20 cellular contexts compared by ENCODE assay signal in genomic region chr7:74180866-74181265, GRCh38. TPM values are rescaled to one million over a fixed set of nuclear protein-coding genes. Genes with fewer than 3 reads are reported as not detected.
DNase-seq lines count a peak whose midpoint lies in the region; ATAC-seq, FAIRE-seq and TF ChIP-seq lines count a peak whose summit lies in the region.
"Had no signal": no experiment of that assay in that cellular context is flagged by ENCODE, and none has a peak within 500 bp of the region (broad histone marks: within the 10 kb centered on the region; RNA-seq: fewer than 3 reads in every experiment).

No MANE protein-coding gene starts in this region.

- CTCF ChIA-PET in GM12878 (lab: Yijun Ruan, JAX), result interaction anchor here (1.0 to 1.4 kb wide), 4 partner anchors 12 to 220 kb away, joined by 3 to 5 read pairs (median 3); no protein-coding TSS in a partner anchor
- CTCF ChIA-PET in naive thymus-derived CD4-positive, alpha-beta T cell (lab: Charles Lee), result no interaction called here

- no peaks in the 10 kb centered on the region for H3K36me3 Mint-ChIP-seq in natural killer cell
- peaks cover 10% of the 10 kb centered on the region for H3K36me3 Mint-ChIP-seq in natural killer cell treated with Interleukin-12 subunit alpha and Interleukin-12 subunit beta and Interleukin-15 and Interleukin-18, amount 100 ng/mL, for 72 hours
- H3K36me3 Mint-ChIP-seq in naive thymus-derived CD4-positive, alpha-beta T cell, result peaks cover 0 to 29% (median 10%) of the 10 kb centered on the region in 5 donors

- peaks cover 100% of the 10 kb centered on the region for H3K79me2 ChIP-seq in GM12878 (ENCODE audit: control insufficient read depth, insufficient read depth, low read length)

- intact Hi-C loops in natural killer cell (cut with micrococcal nuclease) (no loop called here), GM12878 (cut with micrococcal nuclease; ENCODE audit: unreplicated experiment) (loop anchor here (5.0 kb wide), 1 partner anchor 114 kb away; no protein-coding TSS in a partner anchor), vagina (cut with DNase I) (no loop called here)
- intact Hi-C loops in naive thymus-derived CD4-positive, alpha-beta T cell (cut with micrococcal nuclease), result no loop called here

- in situ Hi-C loops in GM12878 (cut with MboI), result no loop called here

- no peak for DNase-seq in natural killer cell
- no peak for DNase-seq in natural killer cell treated with Interleukin-12 subunit alpha and Interleukin-12 subunit beta and Interleukin-15 and Interleukin-18, amount 100 ng/mL, for 72 hours (ENCODE audit: low spot score)
- DNase-seq in GM12878 (ENCODE audit: low read depth, low spot score), result no peak
- DNase-seq in naive thymus-derived CD4-positive, alpha-beta T cell, result no peak
- DNase-seq in vagina (ENCODE audit: extremely low spot score in 2 of 2), result no peak
- DNase-seq in A172 (ENCODE audit: low spot score), result no peak
- no peak for DNase-seq in NCI-H748 (lab: John Stamatoyannopoulos, UW; ENCODE audit: unreplicated experiment)
- no peak for DNase-seq in activated CD4-positive, CD25-positive, alpha-beta regulatory T cell (lab: John Stamatoyannopoulos, UW)
- DNase-seq: activated CD4-positive, CD25-positive, alpha-beta regulatory T cell treated with anti-CD3 and anti-CD28 coated beads, Interleukin-2, amount 50 U/mL, for 72 hours; activated naive CD4-positive, alpha-beta T cell treated with Interleukin-2 at 50 U/mL for 16 hours; body of pancreas; COR-L47; EL; heart left ventricle; NCI-H187; NCI-H446 treated with DMSO at 0.1 percent for 48 hours; nephron progenitor cell; stimulated activated CD4-positive, alpha-beta T cell treated with anti-CD3 and anti-CD28 coated beads, Interleukin-15, amount 100 ng/mL, for 24 hours; stimulated activated naive CD4-positive, alpha-beta T cell had no signal

- no peak overlapping the region for H3K4me2 ChIP-seq in GM12878 (ENCODE audit: control insufficient read depth, insufficient read depth)

- no peak overlapping the region for H3K9ac ChIP-seq in GM12878 (ENCODE audit: control insufficient read depth, insufficient read depth, low read length)

- no peak overlapping the region for H3K4me3 Mint-ChIP-seq in natural killer cell
- no peak overlapping the region for H3K4me3 Mint-ChIP-seq in natural killer cell treated with Interleukin-12 subunit alpha and Interleukin-12 subunit beta and Interleukin-15 and Interleukin-18, amount 100 ng/mL, for 72 hours
- peak overlapping the region in 5 of 10 donors; percentile 24 to 70 (median 34) for H3K4me3 Mint-ChIP-seq in naive thymus-derived CD4-positive, alpha-beta T cell
- H3K4me3 Mint-ChIP-seq: nephron progenitor cell had no signal

- RAD21 ChIA-PET in GM12878 (lab: Charles Lee; ENCODE audit: unreplicated experiment), result no interaction called here

- H3K27ac Mint-ChIP-seq in natural killer cell, result peak overlapping the region; percentile 71 to 85
- H3K27ac Mint-ChIP-seq in natural killer cell treated with Interleukin-12 subunit alpha and Interleukin-12 subunit beta and Interleukin-15 and Interleukin-18, amount 100 ng/mL, for 72 hours, result peak overlapping the region in 1 of 2 donors; percentile 4
- peak overlapping the region in 5 of 9 donors; percentile 18 to 54 (median 30) for H3K27ac Mint-ChIP-seq in naive thymus-derived CD4-positive, alpha-beta T cell
- H3K27ac Mint-ChIP-seq: nephron progenitor cell had no signal

- no peak for TF ChIP-seq CTCF in natural killer cell (IDR thresholded peaks at IDR 0.05)
- no peak for TF ChIP-seq CTCF in GM12878 (IDR thresholded peaks at IDR 0.05 in 2 of 3, conservative IDR thresholded peaks at IDR 0.05 in 1 of 3; ENCODE audit: control insufficient read depth in 2 of 3, extremely low read depth in 1 of 3, insufficient read depth in 1 of 3, low read depth in 3 of 3, low read length in 3 of 3)
- no peak for TF ChIP-seq CTCF in vagina (IDR thresholded peaks at IDR 0.05)

- SMC1A ChIA-PET in GM12878 (lab: Charles Lee; ENCODE audit: uncharacterized antibody, unreplicated experiment), result interaction anchor here (1.0 to 6.3 kb wide), 4 partner anchors 13 to 81 kb away, joined by 5 to 30 read pairs (median 7); no protein-coding TSS in a partner anchor

- H3K9me3 ChIP-seq in GM12878 (replicated peaks; ENCODE audit: control insufficient read depth, insufficient read depth, low read length), result no peaks in the 10 kb centered on the region
- no peaks in the 10 kb centered on the region for H3K9me3 ChIP-seq in naive thymus-derived CD4-positive, alpha-beta T cell (ENCODE audit: control insufficient read depth in 2 of 3, low read length in 3 of 3)
- no peaks in the 10 kb centered on the region for H3K9me3 ChIP-seq in vagina
- H3K9me3 ChIP-seq: body of pancreas, heart left ventricle had no signal

- H3K4me1 ChIP-seq in GM12878 (ENCODE audit: control insufficient read depth, insufficient read depth, low read length) (peaks cover 6% of the 10 kb centered on the region), vagina (peaks cover 100% of the 10 kb centered on the region)
- peaks cover 59 to 97% of the 10 kb centered on the region in 2 donors for H3K4me1 ChIP-seq in naive thymus-derived CD4-positive, alpha-beta T cell (ENCODE audit: control insufficient read depth in 2 of 2, insufficient read depth in 2 of 2, low read length in 2 of 2)

- H3K9me3 Mint-ChIP-seq in natural killer cell, result no peaks in the 10 kb centered on the region
- H3K9me3 Mint-ChIP-seq in natural killer cell treated with Interleukin-12 subunit alpha and Interleukin-12 subunit beta and Interleukin-15 and Interleukin-18, amount 100 ng/mL, for 72 hours, result no peaks in the 10 kb centered on the region
- H3K9me3 Mint-ChIP-seq in naive thymus-derived CD4-positive, alpha-beta T cell, result no peaks in the 10 kb centered on the region
- H3K9me3 Mint-ChIP-seq: nephron progenitor cell had no signal

- H3K4me3 ChIP-seq in GM12878, result 0 out of 2 replicates have a peak overlapping the region, but pooled peaks have one; percentile 26
- no peak overlapping the region for H3K4me3 ChIP-seq in naive thymus-derived CD4-positive, alpha-beta T cell (ENCODE audit: low read length)
- no peak overlapping the region for H3K4me3 ChIP-seq in vagina
- H3K4me3 ChIP-seq: body of pancreas, heart left ventricle had no signal

- FAIRE-seq in GM12878 (lab: Jason Lieb, UNC), result no peak

- H2AFZ ChIP-seq in GM12878 (ENCODE audit: control insufficient read depth, low read depth, low read length), result no peak overlapping the region

- H3K36me3 ChIP-seq in GM12878 (ENCODE audit: control insufficient read depth in 2 of 2, insufficient read depth in 2 of 2, low read length in 1 of 2) (peaks cover 4 to 13% of the 10 kb centered on the region in 2 experiments; a peak in 3 of 4 replicates), vagina (peaks cover 0 to 12% of the 10 kb centered on the region in 2 donors)
- H3K36me3 ChIP-seq in naive thymus-derived CD4-positive, alpha-beta T cell (ENCODE audit: control insufficient read depth in 2 of 3, insufficient read depth in 3 of 3, low read length in 3 of 3), result peaks cover 0 to 9% (median 0%) of the 10 kb centered on the region in 3 experiments

- H3K27ac ChIP-seq in GM12878 (ENCODE audit: control insufficient read depth, insufficient read depth) (no peak overlapping the region), vagina (peak overlapping the region; percentile 13)
- peak overlapping the region; percentile 2 for H3K27ac ChIP-seq in naive thymus-derived CD4-positive, alpha-beta T cell (ENCODE audit: low read depth, low read length)

- no peak for TF ChIP-seq EP300 in GM12878 (IDR thresholded peaks at IDR 0.05; ENCODE audit: borderline replicate concordance in 1 of 2, control insufficient read depth in 1 of 2, low read depth in 2 of 2, low read length in 2 of 2)

- no TSS peak for BruUV-seq in GM12878 (replicated peaks; lab: Mats Ljungman, UMichigan)

- POLR2A ChIA-PET in GM12878 (lab: Charles Lee), result interaction anchor here (1.5 kb wide), 1 partner anchor 13 kb away, joined by 4 read pairs; no protein-coding TSS in a partner anchor
- POLR2A ChIA-PET in naive thymus-derived CD4-positive, alpha-beta T cell (lab: Charles Lee), result no interaction called here

- H3K4me1 Mint-ChIP-seq in natural killer cell, result peaks cover 77 to 84% of the 10 kb centered on the region in 2 donors
- H3K4me1 Mint-ChIP-seq in natural killer cell treated with Interleukin-12 subunit alpha and Interleukin-12 subunit beta and Interleukin-15 and Interleukin-18, amount 100 ng/mL, for 72 hours (ENCODE audit: low read depth in 2 of 2), result peaks cover 68 to 73% of the 10 kb centered on the region in 2 donors
- peaks cover 69 to 100% (median 88%) of the 10 kb centered on the region in 7 donors for H3K4me1 Mint-ChIP-seq in naive thymus-derived CD4-positive, alpha-beta T cell

- TF ChIP-seq RAD21 in GM12878 (IDR thresholded peaks at IDR 0.05; ENCODE audit: insufficient read depth, low read depth, low read length), result no peak

- TF ChIP-seq POLR2A in GM12878 (IDR thresholded peaks at IDR 0.05; ENCODE audit: low read depth, low read length), result no peak
- no peak for TF ChIP-seq POLR2A in vagina (IDR thresholded peaks at IDR 0.05)

- WGBS in GM12878 (ENCODE audit: insufficient coverage, insufficient replicate concordance, low lambda C conversion rate, missing lambda C conversion rate), result 95% methylated on average over 1 of the region's 1 CpG

- peaks cover 15% of the 10 kb centered on the region for H4K20me1 ChIP-seq in GM12878 (ENCODE audit: control insufficient read depth, insufficient read depth)

- H3K27me3 ChIP-seq in GM12878 (replicated peaks in 1 of 2; ENCODE audit: control insufficient read depth in 2 of 2, insufficient read depth in 2 of 2, low read length in 1 of 2), result no peaks in the 10 kb centered on the region
- H3K27me3 ChIP-seq in naive thymus-derived CD4-positive, alpha-beta T cell (ENCODE audit: control insufficient read depth in 2 of 2, insufficient read depth in 2 of 2, low read length in 2 of 2), result no peaks in the 10 kb centered on the region
- H3K27me3 ChIP-seq in vagina, result no peaks in the 10 kb centered on the region
- H3K27me3 ChIP-seq: body of pancreas, heart left ventricle had no signal

- ATAC-seq in natural killer cell, result no peak
- ATAC-seq in natural killer cell treated with Interleukin-12 subunit alpha and Interleukin-12 subunit beta and Interleukin-15 and Interleukin-18, amount 100 ng/mL, for 72 hours, result no peak
- ATAC-seq in GM12878, result no peak
- ATAC-seq in naive thymus-derived CD4-positive, alpha-beta T cell, result no peak
- ATAC-seq: body of pancreas, esophagus mucosa, heart left ventricle had no signal

- no peaks in the 10 kb centered on the region for H3K27me3 Mint-ChIP-seq in natural killer cell (ENCODE audit: low read depth in 2 of 2)
- no peaks in the 10 kb centered on the region for H3K27me3 Mint-ChIP-seq in natural killer cell treated with Interleukin-12 subunit alpha and Interleukin-12 subunit beta and Interleukin-15 and Interleukin-18, amount 100 ng/mL, for 72 hours
- H3K27me3 Mint-ChIP-seq in naive thymus-derived CD4-positive, alpha-beta T cell, result no peaks in the 10 kb centered on the region

RNA-seq across cellular contexts. Expression of gene EIF4H, which starts 6.7 kb away (rescaled TPM):
- total RNA-seq in natural killer cell (100 to 1,000 TPM; 286 to 294 (median 294) TPM), GM12878 (2014; rRNA removed) (255 and 283 TPM in 2 replicates), GM12878 (2014; rRNA removed; fragmentation: Illumina TruSeq; extraction: Trizol) (241 and 253 TPM in 2 replicates), GM12878 (2021) (320 and 334 TPM in 2 replicates), vagina (139 TPM)
- 100 to 1,000 TPM; 344 to 347 TPM for total RNA-seq in natural killer cell treated with Interleukin-12 subunit alpha and Interleukin-12 subunit beta and Interleukin-15 and Interleukin-18, amount 100 ng/mL, for 72 hours
- 153 and 162 TPM in 2 replicates for total RNA-seq in GM12878 (2013; cell fraction: nucleolus; rRNA removed)
- 149 TPM for polyA plus RNA-seq in GM12878 (2011; ENCODE audit: low read depth)
- polyA plus RNA-seq in GM12878 (2011; rRNA removed) (402 and 443 TPM in 2 replicates), GM12878 (2014; fragmentation: Illumina TruSeq; extraction: Trizol) (162 and 253 TPM in 2 replicates), GM12878 (2014; fragmentation: Nextera tagmentation; extraction: Ambion mirVana) (10 to 100 TPM in 1 of 2 experiments, 1 to 10 TPM in 1; 9.9 to 23.8 TPM), GM12878 (2014; rRNA removed) (330 and 336 TPM in 2 replicates), GM12878 (2016; fragmentation: Nextera tagmentation; extraction: Ambion mirVana) (100 to 1,000 TPM; 262 to 286 TPM)
- 430 and 438 TPM in 2 replicates for polyA plus RNA-seq in GM12878 (2011; cell fraction: cytosol; rRNA removed)
- 255 and 292 TPM in 2 replicates for polyA plus RNA-seq in GM12878 (2011; cell fraction: nucleus; rRNA removed)
- 267 and 268 TPM in 2 replicates for polyA plus RNA-seq in GM12878 (2012)
- 256 and 304 TPM in 2 replicates for polyA minus RNA-seq in GM12878 (2011; rRNA and poly(A)+ RNA removed)
- 121 and 139 TPM in 2 replicates for polyA minus RNA-seq in GM12878 (2011; cell fraction: cytosol; rRNA and poly(A)+ RNA removed)
- 67.6 and 79.7 TPM in 2 replicates for polyA minus RNA-seq in GM12878 (2011; cell fraction: nucleus; rRNA and poly(A)+ RNA removed)
- 100 to 1,000 TPM; 163 to 284 (median 223) TPM for total RNA-seq in naive thymus-derived CD4-positive, alpha-beta T cell
- polyA plus RNA-seq in naive thymus-derived CD4-positive, alpha-beta T cell, result 100 to 1,000 TPM; 256 to 280 TPM
- 457 and 480 TPM in 2 replicates for total RNA-seq in A172 (2014; rRNA removed; shearing (Covaris generic))

RNA-seq across cellular contexts. Expression of gene LAT2, which starts 28.9 kb away (rescaled TPM):
- 100 to 1,000 TPM; 124 to 163 (median 145) TPM for total RNA-seq in natural killer cell
- total RNA-seq in natural killer cell treated with Interleukin-12 subunit alpha and Interleukin-12 subunit beta and Interleukin-15 and Interleukin-18, amount 100 ng/mL, for 72 hours, result 100 to 1,000 TPM in 1 of 2 donors, 10 to 100 TPM in 1; 78.0 to 161 TPM
- total RNA-seq in GM12878 (2013; cell fraction: nucleolus; rRNA removed), result 220 and 226 TPM in 2 replicates
- total RNA-seq in GM12878 (2014; rRNA removed), result 205 and 218 TPM in 2 replicates
- 162 and 166 TPM in 2 replicates for total RNA-seq in GM12878 (2014; rRNA removed; fragmentation: Illumina TruSeq; extraction: Trizol)
- 217 TPM in 2 replicates for total RNA-seq in GM12878 (2021)
- polyA plus RNA-seq in GM12878 (2011; ENCODE audit: low read depth), result 90.0 TPM
- 124 and 153 TPM in 2 replicates for polyA plus RNA-seq in GM12878 (2011; rRNA removed)
- 144 and 171 TPM in 2 replicates for polyA plus RNA-seq in GM12878 (2011; cell fraction: cytosol; rRNA removed)
- 154 and 158 TPM in 2 replicates for polyA plus RNA-seq in GM12878 (2011; cell fraction: nucleus; rRNA removed)
- polyA plus RNA-seq in GM12878 (2012), result 148 and 154 TPM in 2 replicates
- polyA plus RNA-seq in GM12878 (2014; fragmentation: Illumina TruSeq; extraction: Trizol), result 104 and 177 TPM in 2 replicates
- polyA plus RNA-seq in GM12878 (2014; fragmentation: Nextera tagmentation; extraction: Ambion mirVana), result 10 to 100 TPM; 33.4 to 48.7 TPM
- polyA plus RNA-seq in GM12878 (2014; rRNA removed), result 242 and 276 TPM in 2 replicates
- 100 to 1,000 TPM; 195 to 218 TPM for polyA plus RNA-seq in GM12878 (2016; fragmentation: Nextera tagmentation; extraction: Ambion mirVana)
- polyA minus RNA-seq in GM12878 (2011; rRNA and poly(A)+ RNA removed), result 76.4 and 144 TPM in 2 replicates
- polyA minus RNA-seq in GM12878 (2011; cell fraction: cytosol; rRNA and poly(A)+ RNA removed), result 40.3 and 41.0 TPM in 2 replicates
- polyA minus RNA-seq in GM12878 (2011; cell fraction: nucleus; rRNA and poly(A)+ RNA removed), result 59.7 and 105 TPM in 2 replicates
- total RNA-seq in naive thymus-derived CD4-positive, alpha-beta T cell, result 10 to 100 TPM in 3 of 5 experiments, 1 to 10 TPM in 2; 2.6 to 67.0 (median 10.5) TPM
- 1 to 10 TPM in 1 of 2 donors, under 1 TPM in 1; 0.69 to 1.5 TPM for polyA plus RNA-seq in naive thymus-derived CD4-positive, alpha-beta T cell
- 4.2 TPM for total RNA-seq in vagina
- total RNA-seq in A172 (2014; rRNA removed; shearing (Covaris generic)), result 0.84 and 3.3 TPM in 2 replicates
